Comparison of ENCODE assay signal across 21 cellular contexts in the genomic region with DNA sequence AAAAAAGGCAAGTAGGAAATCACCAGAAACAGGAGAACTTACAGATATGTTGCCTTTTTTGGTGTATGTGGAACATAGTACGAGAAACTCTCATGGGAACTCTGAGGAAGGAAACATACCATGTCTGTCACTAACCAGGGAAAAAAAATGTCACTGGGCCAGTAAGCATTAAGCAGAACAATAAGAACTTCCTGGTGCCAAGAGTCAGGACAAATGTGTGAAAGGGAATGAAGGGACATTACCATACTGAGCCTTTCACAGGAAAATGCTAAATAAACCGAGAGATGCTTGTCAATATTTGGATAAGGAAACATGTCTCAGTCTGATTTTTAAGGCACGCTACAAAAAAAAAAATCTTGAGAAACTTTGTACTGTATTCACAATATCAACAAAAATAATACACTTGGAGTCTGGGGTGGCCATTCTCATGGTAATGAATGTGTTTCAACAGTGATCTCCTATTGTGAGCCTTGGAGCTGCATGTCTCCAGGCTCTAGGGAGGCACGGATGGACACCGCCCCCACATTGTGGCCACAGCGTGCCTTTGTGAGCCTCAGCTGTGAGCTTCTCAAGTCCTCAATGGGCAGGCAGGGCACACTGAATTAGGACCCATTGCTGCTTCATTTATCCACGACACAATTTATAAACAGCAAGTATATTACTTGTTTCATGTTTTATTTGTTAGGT.
DNase-seq lines count a peak whose midpoint lies in the region; ATAC-seq and TF ChIP-seq lines count a peak whose summit lies in the region.
"Had no signal": no experiment of that assay in that cellular context is flagged by ENCODE, and none has a peak within 500 bp of the region (broad histone marks: within the 10 kb centered on the region; RNA-seq: fewer than 3 reads in every experiment).

No MANE protein-coding gene starts in this region.

- intact Hi-C loops in activated CD4-positive, alpha-beta T cell treated with anti-CD3 and anti-CD28 coated beads, Interleukin-2, amount 10 ng/mL, durations not matched to agents 24 days and 14 days (cut with micrococcal nuclease), result no loop called here
- intact Hi-C loops in activated T-helper 2 cell treated with anti-CD3 and anti-CD28 coated beads, Interferon-gamma antibody, Interleukin-2, Interleukin-4, amounts not matched to agents 10 μg/mL and 5 μg/mL and 100 μg/mL, durations not matched to agents 14 hours and 24 hours and 36 hours (cut with micrococcal nuclease), result no loop called here

- H3K4me3 Mint-ChIP-seq in activated CD4-positive, alpha-beta T cell treated with anti-CD3 and anti-CD28 coated beads, Interleukin-2, amount 10 ng/mL, durations not matched to agents 24 days and 14 days, result no peak overlapping the region
- no peak overlapping the region for H3K4me3 Mint-ChIP-seq in endodermal cell
- no peak overlapping the region for H3K4me3 Mint-ChIP-seq in activated T-helper 2 cell treated with anti-CD3 and anti-CD28 coated beads, Interferon-gamma antibody, Interleukin-2, Interleukin-4, amounts not matched to agents 10 μg/mL and 5 μg/mL and 100 μg/mL, durations not matched to agents 14 hours and 24 hours and 36 hours (ENCODE audit: low read depth)
- H3K4me3 Mint-ChIP-seq: activated CD8-positive, alpha-beta T cell treated with anti-CD3 and anti-CD28 coated beads, Interleukin-2, amount 10 ng/mL, durations not matched to agents 7 days and 5 days; nephron had no signal

- H3K4me1 Mint-ChIP-seq in activated CD4-positive, alpha-beta T cell treated with anti-CD3 and anti-CD28 coated beads, Interleukin-2, amount 10 ng/mL, durations not matched to agents 24 days and 14 days, result no peaks in the 10 kb centered on the region
- peaks cover 22% of the 10 kb centered on the region for H3K4me1 Mint-ChIP-seq in endodermal cell
- no peaks in the 10 kb centered on the region for H3K4me1 Mint-ChIP-seq in activated T-helper 2 cell treated with anti-CD3 and anti-CD28 coated beads, Interferon-gamma antibody, Interleukin-2, Interleukin-4, amounts not matched to agents 10 μg/mL and 5 μg/mL and 100 μg/mL, durations not matched to agents 14 hours and 24 hours and 36 hours (ENCODE audit: low read depth)

- H3K36me3 ChIP-seq in endodermal cell (ENCODE audit: control insufficient read depth, insufficient read depth, low read length), result no peaks in the 10 kb centered on the region
- H3K36me3 ChIP-seq: thoracic aorta had no signal

- H3K27me3 Mint-ChIP-seq in activated CD4-positive, alpha-beta T cell treated with anti-CD3 and anti-CD28 coated beads, Interleukin-2, amount 10 ng/mL, durations not matched to agents 24 days and 14 days, result no peaks in the 10 kb centered on the region
- H3K27me3 Mint-ChIP-seq in endodermal cell (ENCODE audit: insufficient read depth), result peaks cover 5% of the 10 kb centered on the region
- no peaks in the 10 kb centered on the region for H3K27me3 Mint-ChIP-seq in activated T-helper 2 cell treated with anti-CD3 and anti-CD28 coated beads, Interferon-gamma antibody, Interleukin-2, Interleukin-4, amounts not matched to agents 10 μg/mL and 5 μg/mL and 100 μg/mL, durations not matched to agents 14 hours and 24 hours and 36 hours (ENCODE audit: low read depth)

- no peaks in the 10 kb centered on the region for H3K4me1 ChIP-seq in endodermal cell (ENCODE audit: control insufficient read depth, insufficient read depth, low read length)
- H3K4me1 ChIP-seq: A549 had no signal

- peak overlapping the region; percentile 98 for H3K27ac ChIP-seq in endodermal cell (ENCODE audit: low read depth, low read length)
- H3K27ac ChIP-seq: A549, thoracic aorta had no signal

- H3K36me3 Mint-ChIP-seq in activated CD4-positive, alpha-beta T cell treated with anti-CD3 and anti-CD28 coated beads, Interleukin-2, amount 10 ng/mL, durations not matched to agents 24 days and 14 days (ENCODE audit: low read depth), result no peaks in the 10 kb centered on the region
- H3K36me3 Mint-ChIP-seq in endodermal cell (ENCODE audit: low read depth), result no peaks in the 10 kb centered on the region
- no peaks in the 10 kb centered on the region for H3K36me3 Mint-ChIP-seq in activated T-helper 2 cell treated with anti-CD3 and anti-CD28 coated beads, Interferon-gamma antibody, Interleukin-2, Interleukin-4, amounts not matched to agents 10 μg/mL and 5 μg/mL and 100 μg/mL, durations not matched to agents 14 hours and 24 hours and 36 hours (ENCODE audit: low read depth)

- H3K9me3 ChIP-seq in endodermal cell (ENCODE audit: control insufficient read depth, low read length), result no peaks in the 10 kb centered on the region
- H3K9me3 ChIP-seq: A549, thoracic aorta had no signal

- WGBS in endodermal cell (ENCODE audit: insufficient coverage in 1 of 2, insufficient read length in 1 of 2), 2 experiments, result 13 to 23% methylated on average over 1 to 6 of the region's 7 CpGs

- DNase-seq in activated CD4-positive, alpha-beta T cell treated with anti-CD3 and anti-CD28 coated beads, Interleukin-2, amount 10 ng/mL, durations not matched to agents 24 days and 14 days, result peak; percentile 24
- no peak for DNase-seq in activated CD4-positive, alpha-beta T cell treated with anti-CD3 and anti-CD28 coated beads for 4 hours
- peak; percentile 92 for DNase-seq in endodermal cell
- peak; percentile 49 to 89 for DNase-seq in lung microvascular endothelial cell (ENCODE audit: low read depth in 2 of 2)
- DNase-seq in superior temporal gyrus (ENCODE audit: extremely low spot score), result peak; percentile 67
- no peak for DNase-seq in cerebellum (ENCODE audit: low spot score)
- no peak for DNase-seq in activated T-helper 2 cell treated with anti-CD3 and anti-CD28 coated beads, Interferon-gamma antibody, Interleukin-2, Interleukin-4, amounts not matched to agents 10 μg/mL and 5 μg/mL and 100 μg/mL, durations not matched to agents 14 hours and 24 hours and 36 hours (ENCODE audit: low spot score)
- DNase-seq: activated CD8-positive, alpha-beta T cell treated with anti-CD3 and anti-CD28 coated beads, Interleukin-2, amount 10 ng/mL, durations not matched to agents 7 days and 5 days; aorta; effector CD4-positive, alpha-beta T cell; GF-D8; GOT3; Karpas-422; NCI-H1694; NK-92 treated with Interleukin-12 subunit alpha and Interleukin-12 subunit beta, amount 100 ng/mL, for 24 hours; SIG-M5; stimulated activated CD4-positive, alpha-beta T cell treated with anti-CD3 and anti-CD28 coated beads, Interleukin-12 subunit alpha, Interleukin-12 subunit beta, amount 100 ng/mL, for 4 hours had no signal

- H3K9me3 Mint-ChIP-seq in activated CD4-positive, alpha-beta T cell treated with anti-CD3 and anti-CD28 coated beads, Interleukin-2, amount 10 ng/mL, durations not matched to agents 24 days and 14 days, result no peaks in the 10 kb centered on the region
- no peaks in the 10 kb centered on the region for H3K9me3 Mint-ChIP-seq in endodermal cell
- no peaks in the 10 kb centered on the region for H3K9me3 Mint-ChIP-seq in activated T-helper 2 cell treated with anti-CD3 and anti-CD28 coated beads, Interferon-gamma antibody, Interleukin-2, Interleukin-4, amounts not matched to agents 10 μg/mL and 5 μg/mL and 100 μg/mL, durations not matched to agents 14 hours and 24 hours and 36 hours
- H3K9me3 Mint-ChIP-seq: nephron had no signal

- ATAC-seq in GM21390 (IDR thresholded peaks at IDR 0.05; ENCODE audit: unreplicated experiment), result no peak
- ATAC-seq: A549; activated CD8-positive, alpha-beta T cell treated with anti-CD3 and anti-CD28 coated beads, Interleukin-2, amount 10 ng/mL, durations not matched to agents 7 days and 5 days had no signal

- TF ChIP-seq CTCF in endodermal cell (conservative IDR thresholded peaks at IDR 0.05), result no peak

- H3K27me3 ChIP-seq in endodermal cell (ENCODE audit: control insufficient read depth, insufficient read depth, low read length, poor library complexity, severe bottlenecking), result no peaks in the 10 kb centered on the region

- H3K9ac ChIP-seq in endodermal cell (ENCODE audit: extremely low read depth, low read length, poor library complexity, severe bottlenecking), result no peak overlapping the region

- H3K4me3 ChIP-seq in endodermal cell (ENCODE audit: low read length), result no peak overlapping the region
- H3K4me3 ChIP-seq: A549, thoracic aorta had no signal

- no peak overlapping the region for H3K27ac Mint-ChIP-seq in activated CD4-positive, alpha-beta T cell treated with anti-CD3 and anti-CD28 coated beads, Interleukin-2, amount 10 ng/mL, durations not matched to agents 24 days and 14 days
- H3K27ac Mint-ChIP-seq in endodermal cell, result no peak overlapping the region
- no peak overlapping the region for H3K27ac Mint-ChIP-seq in activated T-helper 2 cell treated with anti-CD3 and anti-CD28 coated beads, Interferon-gamma antibody, Interleukin-2, Interleukin-4, amounts not matched to agents 10 μg/mL and 5 μg/mL and 100 μg/mL, durations not matched to agents 14 hours and 24 hours and 36 hours
- H3K27ac Mint-ChIP-seq: activated CD8-positive, alpha-beta T cell treated with anti-CD3 and anti-CD28 coated beads, Interleukin-2, amount 10 ng/mL, durations not matched to agents 7 days and 5 days had no signal

Comparison
In these comparisons a context has a peak if more than half of its experiments do, and no peak if none do; other contexts are left out.
1. DNase-seq: peak in activated CD4-positive, alpha-beta T cell treated with anti-CD3 and anti-CD28 coated beads, Interleukin-2, amount 10 ng/mL, durations not matched to agents 24 days and 14 days (single experiment), endodermal cell (single experiment), lung microvascular endothelial cell (2 of 2) and superior temporal gyrus (single experiment); none in activated CD4-positive, alpha-beta T cell treated with anti-CD3 and anti-CD28 coated beads for 4 hours (0 of 2), cerebellum (single experiment) and activated T-helper 2 cell treated with anti-CD3 and anti-CD28 coated beads, Interferon-gamma antibody, Interleukin-2, Interleukin-4, amounts not matched to agents 10 μg/mL and 5 μg/mL and 100 μg/mL, durations not matched to agents 14 hours and 24 hours and 36 hours (single experiment).